ENCODE assay signal across 8 cellular contexts in the genomic region with DNA sequence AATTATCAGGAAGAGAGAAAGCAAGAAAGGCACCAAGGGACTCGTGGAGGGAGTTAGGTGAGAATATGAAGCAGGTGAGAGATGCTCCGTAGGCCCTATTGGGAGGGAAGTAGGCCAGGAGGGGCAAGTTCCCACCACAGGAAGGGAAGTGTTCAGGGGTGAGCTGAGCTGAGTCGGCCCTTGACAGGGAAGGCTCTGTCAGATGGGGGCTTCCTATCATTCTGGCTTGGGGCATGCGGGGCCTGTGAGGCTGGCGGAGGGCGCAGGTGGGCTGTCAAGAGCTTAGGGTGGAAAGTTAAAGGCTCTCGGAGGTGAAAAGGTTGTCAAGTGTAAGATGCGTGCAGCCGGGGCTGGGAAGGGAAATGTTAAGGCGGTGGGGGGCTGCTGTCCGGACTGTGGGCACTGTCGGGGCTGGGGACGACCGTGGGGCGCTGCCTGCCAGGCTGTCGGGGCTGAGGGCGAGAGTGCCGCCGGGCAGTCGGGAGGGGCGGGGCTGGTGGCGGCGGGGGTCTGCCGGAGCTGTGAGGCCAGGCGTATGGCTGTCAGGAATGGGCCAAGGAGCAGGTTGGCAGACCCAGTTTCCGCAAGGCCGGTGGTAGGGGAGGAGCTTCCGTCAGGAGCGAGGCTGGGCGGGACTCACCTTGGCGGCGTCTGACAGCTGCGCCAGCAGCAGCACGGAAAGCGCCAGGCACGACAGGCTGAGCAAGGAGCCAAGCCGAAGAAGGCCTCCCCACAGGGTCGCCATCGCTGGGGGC. TPM values are rescaled to one million over a fixed set of nuclear protein-coding genes. Genes with fewer than 3 reads are reported as not detected.
DNase-seq lines count a peak whose midpoint lies in the region; ATAC-seq lines count a peak whose summit lies in the region.

No MANE protein-coding gene starts in this region.

- peak overlapping the region; percentile 68 to 97 (median 86) for H3K4me3 ChIP-seq in BLaER1 treated with 17β-estradiol and CSF1 and Interleukin-3, amounts not matched to agents 10 nM and 100 nM
- H3K4me3 ChIP-seq in effector memory CD4-positive, alpha-beta T cell (ENCODE audit: insufficient read depth, low read depth, low read length, poor library complexity, severe bottlenecking), result peak overlapping the region; percentile 93
- peak overlapping the region; percentile 88 for H3K4me3 ChIP-seq in mononuclear cell (ENCODE audit: low read length)

- peaks cover 0 to 9% (median 0%) of the 10 kb centered on the region in 11 experiments; a peak in 1 of 22 replicates for H3K36me3 ChIP-seq in BLaER1 treated with 17β-estradiol and CSF1 and Interleukin-3, amounts not matched to agents 10 nM and 100 nM
- no peaks in the 10 kb centered on the region for H3K36me3 ChIP-seq in effector memory CD4-positive, alpha-beta T cell (ENCODE audit: control insufficient read depth, insufficient read depth, low read length)

- H3K27me3 ChIP-seq in BLaER1 treated with 17β-estradiol and CSF1 and Interleukin-3, amounts not matched to agents 10 nM and 100 nM, result no peaks in the 10 kb centered on the region
- H3K27me3 ChIP-seq in effector memory CD4-positive, alpha-beta T cell (replicated peaks; ENCODE audit: control insufficient read depth, insufficient read depth, low read length, poor library complexity, severe bottlenecking), result no peaks in the 10 kb centered on the region
- no peaks in the 10 kb centered on the region for H3K27me3 ChIP-seq in mononuclear cell (ENCODE audit: insufficient read depth, low read length)

- ATAC-seq in GM19351 (IDR thresholded peaks at IDR 0.05; ENCODE audit: unreplicated experiment), result peak; percentile 59
- ATAC-seq in HG03469 (IDR thresholded peaks at IDR 0.05; ENCODE audit: unreplicated experiment), result peak; percentile 34

- H3K9ac ChIP-seq in BLaER1 treated with 17β-estradiol and CSF1 and Interleukin-3, amounts not matched to agents 10 nM and 100 nM, result peak overlapping the region; percentile 82 to 95 (median 91)

- H3K9me3 ChIP-seq in BLaER1 treated with 17β-estradiol and CSF1 and Interleukin-3, amounts not matched to agents 10 nM and 100 nM (replicated peaks in 1 of 11), result no peaks in the 10 kb centered on the region
- H3K9me3 ChIP-seq in effector memory CD4-positive, alpha-beta T cell (ENCODE audit: control insufficient read depth, low read length), result no peaks in the 10 kb centered on the region
- H3K9me3 ChIP-seq in mononuclear cell (ENCODE audit: low read depth, low read length), result no peaks in the 10 kb centered on the region

- peak overlapping the region; percentile 86 to 99 (median 97) for H3K4me2 ChIP-seq in BLaER1 treated with 17β-estradiol and CSF1 and Interleukin-3, amounts not matched to agents 10 nM and 100 nM

- peaks cover 25 to 63% (median 32%) of the 10 kb centered on the region in 10 experiments for H3K4me1 ChIP-seq in BLaER1 treated with 17β-estradiol and CSF1 and Interleukin-3, amounts not matched to agents 10 nM and 100 nM
- peaks cover 13% of the 10 kb centered on the region for H3K4me1 ChIP-seq in effector memory CD4-positive, alpha-beta T cell (ENCODE audit: control insufficient read depth, insufficient read depth, low read length, poor library complexity, severe bottlenecking)
- peaks cover 33% of the 10 kb centered on the region for H3K4me1 ChIP-seq in mononuclear cell (ENCODE audit: insufficient read depth, low read length)

- peak; percentile 58 for DNase-seq in NCI-H748 treated with DMSO at 0.1 percent for 48 hours (lab: John Stamatoyannopoulos, UW)
- peak in 2 of 3 experiments; percentile 43 to 54 for DNase-seq in activated CD8-positive, alpha-beta memory T cell treated with anti-CD3 and anti-CD28 coated beads for 48 hours (ENCODE audit: low read depth in 2 of 3, low spot score in 2 of 3)
- peak; percentile 51 to 65 (median 60) for DNase-seq in effector memory CD4-positive, alpha-beta T cell
- DNase-seq in stimulated activated CD8-positive, alpha-beta memory T cell treated with anti-CD3 and anti-CD28 coated beads, Interleukin-4, amount 100 ng/mL, for 4 hours (ENCODE audit: low read depth in 2 of 2, low spot score in 1 of 2), result peak; percentile 52 to 61

- H4K20me1 ChIP-seq in BLaER1 treated with 17β-estradiol and CSF1 and Interleukin-3, amounts not matched to agents 10 nM and 100 nM, result peaks cover 12 to 43% (median 27%) of the 10 kb centered on the region in 11 experiments; a peak in 16 of 22 replicates

- peak overlapping the region; percentile 80 to 95 (median 90) for H3K27ac ChIP-seq in BLaER1 treated with 17β-estradiol and CSF1 and Interleukin-3, amounts not matched to agents 10 nM and 100 nM
- peak overlapping the region; percentile 86 for H3K27ac ChIP-seq in effector memory CD4-positive, alpha-beta T cell (ENCODE audit: insufficient read depth, low read length, poor library complexity, severe bottlenecking)

RNA-seq across cellular contexts. Expression of a gene that starts 0.5 kb away (rescaled TPM):
- 40.9 TPM for total RNA-seq in mononuclear cell

RNA-seq across cellular contexts. Expression of a gene that starts 20.9 kb away (rescaled TPM):
- total RNA-seq in mononuclear cell, result not detected

RNA-seq across cellular contexts. Expression of a gene that starts 31.0 kb away (rescaled TPM):
- not detected for total RNA-seq in mononuclear cell

RNA-seq across cellular contexts. Expression of a gene that starts 40.1 kb away (rescaled TPM):
- total RNA-seq in mononuclear cell, result 11.5 TPM

RNA-seq across cellular contexts. Expression of a gene that starts 52.8 kb away (rescaled TPM):
- total RNA-seq in mononuclear cell, result 7.1 TPM

Comparison
In these comparisons a context has a peak if more than half of its experiments do, and no peak if none do; other contexts are left out.
1. Peak in every context shown above with its lines: DNase-seq, ATAC-seq, H3K4me3 ChIP-seq and H3K27ac ChIP-seq.